In the genomic region with DNA sequence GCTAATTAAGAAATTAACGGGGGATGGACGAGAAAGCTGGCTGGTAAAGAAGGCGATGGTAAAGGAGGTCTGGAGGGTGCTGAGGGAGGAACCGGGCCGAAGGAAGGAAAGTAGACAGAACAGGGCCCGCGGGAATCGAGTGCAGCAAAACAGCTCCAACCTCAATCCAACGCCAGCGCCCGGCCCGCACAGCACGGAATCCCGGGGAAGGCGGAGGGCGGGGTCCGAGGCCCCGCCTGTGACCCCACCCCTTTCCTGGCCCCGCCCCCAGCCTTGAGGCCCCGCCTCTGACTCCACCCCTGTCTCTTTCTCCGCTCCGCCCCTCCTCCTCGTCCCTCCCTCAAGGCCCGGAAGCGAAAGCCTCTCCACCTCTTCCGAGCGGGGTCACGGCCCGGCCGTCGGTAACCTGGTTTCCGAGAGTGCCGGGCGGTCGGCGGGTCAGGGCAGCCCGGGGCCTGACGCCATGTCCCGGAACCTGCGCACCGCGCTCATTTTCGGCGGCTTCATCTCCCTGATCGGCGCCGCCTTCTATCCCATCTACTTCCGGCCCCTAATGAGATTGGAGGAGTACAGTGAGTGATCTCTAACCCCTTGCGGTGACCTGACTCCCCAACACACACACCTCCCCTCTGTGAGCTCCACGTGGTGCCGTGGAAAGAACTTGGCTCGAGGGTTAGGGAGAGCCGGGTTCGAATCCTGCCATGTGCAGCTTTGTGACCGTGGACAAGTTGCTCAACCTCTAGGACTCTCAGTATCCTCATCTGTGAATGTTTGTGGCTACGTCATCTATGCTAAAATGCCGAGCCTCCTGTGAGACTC, we compare ENCODE assay signal across 1 cellular context.
TF ChIP-seq lines count a peak whose summit lies in the region.

A gene (plus strand): TSS at position 370 of the 819 bp plus-strand sequence. CDS start 94 bp downstream, at position 464.

TF ChIP-seq in K562, 482 proteins besides CTCF, POLR2A, EP300 and RAD21 (continued from another document and continues in another):
- TF ChIP-seq NFYB (IDR thresholded peaks at IDR 0.05; ENCODE audit: extremely low read depth, insufficient read length): no peak
- TF ChIP-seq RFX5 (IDR thresholded peaks at IDR 0.05; ENCODE audit: low read depth, low read length): no peak
- TF ChIP-seq, protein P1, sequence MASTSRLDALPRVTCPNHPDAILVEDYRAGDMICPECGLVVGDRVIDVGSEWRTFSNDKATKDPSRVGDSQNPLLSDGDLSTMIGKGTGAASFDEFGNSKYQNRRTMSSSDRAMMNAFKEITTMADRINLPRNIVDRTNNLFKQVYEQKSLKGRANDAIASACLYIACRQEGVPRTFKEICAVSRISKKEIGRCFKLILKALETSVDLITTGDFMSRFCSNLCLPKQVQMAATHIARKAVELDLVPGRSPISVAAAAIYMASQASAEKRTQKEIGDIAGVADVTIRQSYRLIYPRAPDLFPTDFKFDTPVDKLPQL (IDR thresholded peaks at IDR 0.05; ENCODE audit: extremely low read depth, insufficient read length): no peak
- no peak for TF ChIP-seq ZNF584 (CRISPR knock-in tag; IDR thresholded peaks at IDR 0.05; ENCODE audit: low read depth)
- no peak; a peak in 1 of 4 replicates for TF ChIP-seq TBL1XR1 (IDR thresholded peaks at IDR 0.05; ENCODE audit: low read length in 2 of 2)
- no peak for TF ChIP-seq HSF4 (CRISPR knock-in tag; IDR thresholded peaks at IDR 0.05; ENCODE audit: borderline replicate concordance)
- TF ChIP-seq FOXP1 (CRISPR knock-in tag; IDR thresholded peaks at IDR 0.05): no peak
- TF ChIP-seq, protein P2, sequence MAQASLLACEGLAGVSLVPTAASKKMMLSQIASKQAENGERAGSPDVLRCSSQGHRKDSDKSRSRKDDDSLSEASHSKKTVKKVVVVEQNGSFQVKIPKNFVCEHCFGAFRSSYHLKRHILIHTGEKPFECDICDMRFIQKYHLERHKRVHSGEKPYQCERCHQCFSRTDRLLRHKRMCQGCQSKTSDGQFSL (CRISPR knock-in tag; IDR thresholded peaks at IDR 0.05): no peak
- TF ChIP-seq, protein P2 (tag; IDR thresholded peaks at IDR 0.05): no peak
- TF ChIP-seq CBFA2T3 (IDR thresholded peaks at IDR 0.05): no peak
- TF ChIP-seq MAZ (CRISPR knock-in tag; conservative IDR thresholded peaks at IDR 0.05 in 1 of 2, IDR thresholded peaks at IDR 0.05 in 1 of 2): peak; percentile 81 to 88
- no peak for TF ChIP-seq ZNF561 (CRISPR knock-in tag; conservative IDR thresholded peaks at IDR 0.05)
- no peak for TF ChIP-seq ZNF57 (CRISPR knock-in tag; IDR thresholded peaks at IDR 0.05)
- TF ChIP-seq CTBP1 (IDR thresholded peaks at IDR 0.05; ENCODE audit: borderline replicate concordance): peak; percentile 79
- TF ChIP-seq DIDO1 (tag; IDR thresholded peaks at IDR 0.05; ENCODE audit: low read depth): peak; percentile 69
- TF ChIP-seq, protein P3, sequence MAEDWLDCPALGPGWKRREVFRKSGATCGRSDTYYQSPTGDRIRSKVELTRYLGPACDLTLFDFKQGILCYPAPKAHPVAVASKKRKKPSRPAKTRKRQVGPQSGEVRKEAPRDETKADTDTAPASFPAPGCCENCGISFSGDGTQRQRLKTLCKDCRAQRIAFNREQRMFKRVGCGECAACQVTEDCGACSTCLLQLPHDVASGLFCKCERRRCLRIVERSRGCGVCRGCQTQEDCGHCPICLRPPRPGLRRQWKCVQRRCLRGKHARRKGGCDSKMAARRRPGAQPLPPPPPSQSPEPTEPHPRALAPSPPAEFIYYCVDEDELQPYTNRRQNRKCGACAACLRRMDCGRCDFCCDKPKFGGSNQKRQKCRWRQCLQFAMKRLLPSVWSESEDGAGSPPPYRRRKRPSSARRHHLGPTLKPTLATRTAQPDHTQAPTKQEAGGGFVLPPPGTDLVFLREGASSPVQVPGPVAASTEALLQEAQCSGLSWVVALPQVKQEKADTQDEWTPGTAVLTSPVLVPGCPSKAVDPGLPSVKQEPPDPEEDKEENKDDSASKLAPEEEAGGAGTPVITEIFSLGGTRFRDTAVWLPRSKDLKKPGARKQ (CRISPR knock-in tag; IDR thresholded peaks at IDR 0.05): no peak
- peak; percentile 96 for TF ChIP-seq GABPB1 (CRISPR knock-in tag; IDR thresholded peaks at IDR 0.05)
- TF ChIP-seq, protein P4, sequence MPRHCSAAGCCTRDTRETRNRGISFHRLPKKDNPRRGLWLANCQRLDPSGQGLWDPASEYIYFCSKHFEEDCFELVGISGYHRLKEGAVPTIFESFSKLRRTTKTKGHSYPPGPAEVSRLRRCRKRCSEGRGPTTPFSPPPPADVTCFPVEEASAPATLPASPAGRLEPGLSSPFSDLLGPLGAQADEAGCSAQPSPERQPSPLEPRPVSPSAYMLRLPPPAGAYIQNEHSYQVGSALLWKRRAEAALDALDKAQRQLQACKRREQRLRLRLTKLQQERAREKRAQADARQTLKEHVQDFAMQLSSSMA (CRISPR knock-in tag; IDR thresholded peaks at IDR 0.05): 0 out of 2 replicates have a peak, but pooled peaks have one; percentile 44
- TF ChIP-seq, protein P5, sequence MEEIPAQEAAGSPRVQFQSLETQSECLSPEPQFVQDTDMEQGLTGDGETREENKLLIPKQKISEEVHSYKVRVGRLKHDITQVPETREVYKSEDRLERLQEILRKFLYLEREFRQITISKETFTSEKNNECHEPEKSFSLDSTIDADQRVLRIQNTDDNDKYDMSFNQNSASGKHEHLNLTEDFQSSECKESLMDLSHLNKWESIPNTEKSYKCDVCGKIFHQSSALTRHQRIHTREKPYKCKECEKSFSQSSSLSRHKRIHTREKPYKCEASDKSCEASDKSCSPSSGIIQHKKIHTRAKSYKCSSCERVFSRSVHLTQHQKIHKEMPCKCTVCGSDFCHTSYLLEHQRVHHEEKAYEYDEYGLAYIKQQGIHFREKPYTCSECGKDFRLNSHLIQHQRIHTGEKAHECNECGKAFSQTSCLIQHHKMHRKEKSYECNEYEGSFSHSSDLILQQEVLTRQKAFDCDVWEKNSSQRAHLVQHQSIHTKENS (CRISPR knock-in tag; IDR thresholded peaks at IDR 0.05): no peak
- TF ChIP-seq, protein P6, sequence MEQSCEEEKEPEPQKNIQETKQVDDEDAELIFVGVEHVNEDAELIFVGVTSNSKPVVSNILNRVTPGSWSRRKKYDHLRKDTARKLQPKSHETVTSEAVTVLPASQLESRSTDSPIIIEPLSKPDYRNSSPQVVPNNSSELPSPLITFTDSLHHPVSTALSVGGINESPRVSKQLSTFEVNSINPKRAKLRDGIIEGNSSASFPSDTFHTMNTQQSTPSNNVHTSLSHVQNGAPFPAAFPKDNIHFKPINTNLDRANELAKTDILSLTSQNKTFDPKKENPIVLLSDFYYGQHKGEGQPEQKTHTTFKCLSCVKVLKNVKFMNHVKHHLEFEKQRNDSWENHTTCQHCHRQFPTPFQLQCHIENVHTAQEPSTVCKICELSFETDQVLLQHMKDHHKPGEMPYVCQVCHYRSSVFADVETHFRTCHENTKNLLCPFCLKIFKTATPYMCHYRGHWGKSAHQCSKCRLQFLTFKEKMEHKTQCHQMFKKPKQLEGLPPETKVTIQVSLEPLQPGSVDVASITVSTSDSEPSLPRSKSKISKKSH (CRISPR knock-in tag; IDR thresholded peaks at IDR 0.05): no peak
- no peak for TF ChIP-seq TGIF2 (CRISPR knock-in tag; IDR thresholded peaks at IDR 0.05)
- TF ChIP-seq, protein P7, sequence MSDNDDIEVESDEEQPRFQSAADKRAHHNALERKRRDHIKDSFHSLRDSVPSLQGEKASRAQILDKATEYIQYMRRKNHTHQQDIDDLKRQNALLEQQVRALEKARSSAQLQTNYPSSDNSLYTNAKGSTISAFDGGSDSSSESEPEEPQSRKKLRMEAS (CRISPR knock-in tag; IDR thresholded peaks at IDR 0.05): peak; percentile 96
- TF ChIP-seq LEF1 (IDR thresholded peaks at IDR 0.05): peak; percentile 45; the same call in 1 of the 2 replicates
- TF ChIP-seq MYC (IDR thresholded peaks at IDR 0.05; ENCODE audit: low read depth, low read length): peak; percentile 97
- TF ChIP-seq MYC (CRISPR knock-in tag; IDR thresholded peaks at IDR 0.05; ENCODE audit: borderline replicate concordance, low read depth): peak; percentile 90
- TF ChIP-seq SIN3A (IDR thresholded peaks at IDR 0.05; ENCODE audit: borderline replicate concordance in 2 of 2, control insufficient read depth in 1 of 2, low read depth in 2 of 2, low read length in 2 of 2): peak; percentile 36 to 45; a peak in 1 of 4 replicates
- no peak for TF ChIP-seq ZNF311 (CRISPR knock-in tag; IDR thresholded peaks at IDR 0.05)
- no peak for TF ChIP-seq CHD2 (IDR thresholded peaks at IDR 0.05; ENCODE audit: low read depth, low read length)
- TF ChIP-seq ZFP36 (IDR thresholded peaks at IDR 0.05; ENCODE audit: low read depth, low read length, partially characterized antibody): no peak
- TF ChIP-seq, protein P8, sequence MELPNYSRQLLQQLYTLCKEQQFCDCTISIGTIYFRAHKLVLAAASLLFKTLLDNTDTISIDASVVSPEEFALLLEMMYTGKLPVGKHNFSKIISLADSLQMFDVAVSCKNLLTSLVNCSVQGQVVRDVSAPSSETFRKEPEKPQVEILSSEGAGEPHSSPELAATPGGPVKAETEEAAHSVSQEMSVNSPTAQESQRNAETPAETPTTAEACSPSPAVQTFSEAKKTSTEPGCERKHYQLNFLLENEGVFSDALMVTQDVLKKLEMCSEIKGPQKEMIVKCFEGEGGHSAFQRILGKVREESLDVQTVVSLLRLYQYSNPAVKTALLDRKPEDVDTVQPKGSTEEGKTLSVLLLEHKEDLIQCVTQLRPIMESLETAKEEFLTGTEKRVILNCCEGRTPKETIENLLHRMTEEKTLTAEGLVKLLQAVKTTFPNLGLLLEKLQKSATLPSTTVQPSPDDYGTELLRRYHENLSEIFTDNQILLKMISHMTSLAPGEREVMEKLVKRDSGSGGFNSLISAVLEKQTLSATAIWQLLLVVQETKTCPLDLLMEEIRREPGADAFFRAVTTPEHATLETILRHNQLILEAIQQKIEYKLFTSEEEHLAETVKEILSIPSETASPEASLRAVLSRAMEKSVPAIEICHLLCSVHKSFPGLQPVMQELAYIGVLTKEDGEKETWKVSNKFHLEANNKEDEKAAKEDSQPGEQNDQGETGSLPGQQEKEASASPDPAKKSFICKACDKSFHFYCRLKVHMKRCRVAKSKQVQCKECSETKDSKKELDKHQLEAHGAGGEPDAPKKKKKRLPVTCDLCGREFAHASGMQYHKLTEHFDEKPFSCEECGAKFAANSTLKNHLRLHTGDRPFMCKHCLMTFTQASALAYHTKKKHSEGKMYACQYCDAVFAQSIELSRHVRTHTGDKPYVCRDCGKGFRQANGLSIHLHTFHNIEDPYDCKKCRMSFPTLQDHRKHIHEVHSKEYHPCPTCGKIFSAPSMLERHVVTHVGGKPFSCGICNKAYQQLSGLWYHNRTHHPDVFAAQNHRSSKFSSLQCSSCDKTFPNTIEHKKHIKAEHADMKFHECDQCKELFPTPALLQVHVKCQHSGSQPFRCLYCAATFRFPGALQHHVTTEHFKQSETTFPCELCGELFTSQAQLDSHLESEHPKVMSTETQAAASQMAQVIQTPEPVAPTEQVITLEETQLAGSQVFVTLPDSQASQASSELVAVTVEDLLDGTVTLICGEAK (IDR thresholded peaks at IDR 0.05): peak; percentile 97
- TF ChIP-seq, protein P8 (CRISPR knock-in tag; IDR thresholded peaks at IDR 0.05): no peak
